ENCODE assay signal across 19 cellular contexts in the genomic region with DNA sequence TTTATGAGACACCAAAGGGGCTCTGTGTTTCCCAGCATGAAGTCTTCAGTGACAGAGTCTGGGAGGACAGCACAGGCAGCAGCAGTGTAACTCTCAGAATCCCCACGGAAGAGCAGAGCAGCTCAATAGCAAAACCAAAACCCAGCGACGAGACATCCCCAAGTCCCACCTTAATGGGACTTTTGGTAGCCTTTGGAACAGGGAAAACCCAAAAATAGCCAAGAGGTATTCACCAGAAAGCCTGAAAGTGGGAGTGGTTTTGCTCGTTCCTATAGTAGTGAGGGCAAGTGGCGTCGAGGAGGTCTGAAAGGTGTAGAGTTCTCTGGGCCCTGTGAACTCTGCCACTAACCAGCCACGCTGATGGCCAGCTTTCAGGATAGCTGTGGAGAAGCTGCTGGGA.
A peak's percentile ranks its signal among the peaks of the same experiment; 100 is the strongest.
DNase-seq lines count a peak whose midpoint lies in the region; ATAC-seq and TF ChIP-seq lines count a peak whose summit lies in the region.
"Had no signal": no experiment of that assay in that cellular context is flagged by ENCODE, and none has a peak within 500 bp of the region (broad histone marks: within the 10 kb centered on the region; RNA-seq: fewer than 3 reads in every experiment).

No MANE protein-coding gene starts in this region.

- no peaks in the 10 kb centered on the region for H3K27me3 Mint-ChIP-seq in stimulated activated naive CD8-positive, alpha-beta T cell treated with anti-CD3 and anti-CD28 coated beads, Interleukin-15, Interleukin-2, amounts not matched to agents 100 ng/mL and 50 ng/mL, for 24 hours
- H3K27me3 Mint-ChIP-seq in activated B cell treated with CpG ODN at 0.5 μM for 24 hours, result no peaks in the 10 kb centered on the region

- H3K27ac ChIP-seq in testis (no peak overlapping the region), uterus (no peak overlapping the region)
- H3K27ac ChIP-seq: pancreas, SJCRH30, vagina had no signal

- peaks cover 52% of the 10 kb centered on the region for H3K4me1 ChIP-seq in testis
- no peaks in the 10 kb centered on the region for H3K4me1 ChIP-seq in uterus

- H3K4me3 Mint-ChIP-seq in stimulated activated naive CD8-positive, alpha-beta T cell treated with anti-CD3 and anti-CD28 coated beads, Interleukin-15, Interleukin-2, amounts not matched to agents 100 ng/mL and 50 ng/mL, for 24 hours, result no peak overlapping the region
- H3K4me3 Mint-ChIP-seq in activated B cell treated with CpG ODN at 0.5 μM for 24 hours, result no peak overlapping the region

- TF ChIP-seq CTCF in activated B cell treated with CpG ODN at 0.5 μM for 24 hours (IDR thresholded peaks at IDR 0.05) (no peak), testis (IDR thresholded peaks at IDR 0.05) (no peak), uterus (IDR thresholded peaks at IDR 0.05) (no peak)

- peak overlapping the region; percentile 53 for H3K27ac Mint-ChIP-seq in stimulated activated naive CD8-positive, alpha-beta T cell treated with anti-CD3 and anti-CD28 coated beads, Interleukin-15, Interleukin-2, amounts not matched to agents 100 ng/mL and 50 ng/mL, for 24 hours
- peak overlapping the region; percentile 93 for H3K27ac Mint-ChIP-seq in activated B cell treated with CpG ODN at 0.5 μM for 24 hours

- no peaks in the 10 kb centered on the region for H3K9me3 Mint-ChIP-seq in stimulated activated naive CD8-positive, alpha-beta T cell treated with anti-CD3 and anti-CD28 coated beads, Interleukin-15, Interleukin-2, amounts not matched to agents 100 ng/mL and 50 ng/mL, for 24 hours
- H3K9me3 Mint-ChIP-seq in activated B cell treated with CpG ODN at 0.5 μM for 24 hours, result no peaks in the 10 kb centered on the region

- H3K4me3 ChIP-seq in testis, result no peak overlapping the region
- H3K4me3 ChIP-seq in uterus, result no peak overlapping the region
- H3K4me3 ChIP-seq: left lung, pancreas, SJCRH30, vagina had no signal

- WGBS in testis, 2 donors, result 92 to 96% methylated on average over 7 of the region's 7 CpGs

- CTCF ChIA-PET in activated B cell treated with CpG ODN at 0.5 μM for 24 hours (lab: Charles Lee), result no interaction called here

- no peaks in the 10 kb centered on the region for H3K9me3 ChIP-seq in testis
- no peaks in the 10 kb centered on the region for H3K9me3 ChIP-seq in uterus
- H3K9me3 ChIP-seq: left lung, pancreas, SJCRH30, vagina had no signal

- no peak for DNase-seq in stimulated activated naive CD8-positive, alpha-beta T cell treated with anti-CD3 and anti-CD28 coated beads, Interleukin-15, Interleukin-2, amounts not matched to agents 100 U/mL and 50 U/mL, for 24 hours
- DNase-seq in activated B cell treated with CpG ODN at 0.5 μM for 24 hours, result no peak
- DNase-seq in islet precursor cell, result peak; percentile 35
- DNase-seq in testis, result peak; percentile 10
- DNase-seq in NCI-H446 treated with DMSO at 0.1 percent for 48 hours (lab: John Stamatoyannopoulos, UW), result no peak
- DNase-seq in uterus, result no peak
- DNase-seq: activated CD4-positive, alpha-beta T cell treated with anti-CD3 and anti-CD28 coated beads, Interleukin-2, amount 50 U/mL, for 1 hour; effector CD8-positive, alpha-beta T cell; glutamatergic neuron; KBM-7; left lung; NCI-H1048; NCI-H524 treated with DMSO at 0.1 percent for 48 hours; OCI-M1; pancreas; SJCRH30 had no signal

- intact Hi-C loops in activated B cell treated with CpG ODN at 0.5 μM for 24 hours (cut with micrococcal nuclease), result no loop called here
- intact Hi-C loops in testis (cut with DNase I; ENCODE audit: low total_unique reads), result no loop called here
- intact Hi-C loops in uterus (cut with DNase I; ENCODE audit: low total_unique reads), result no loop called here

- no peak for ATAC-seq in stimulated activated naive CD8-positive, alpha-beta T cell treated with anti-CD3 and anti-CD28 coated beads, Interleukin-15, Interleukin-2, amounts not matched to agents 100 U/mL and 50 U/mL, for 24 hours
- ATAC-seq in activated B cell treated with CpG ODN at 0.5 μM for 24 hours (ENCODE audit: low read depth), result no peak
- ATAC-seq in HG02571 (IDR thresholded peaks at IDR 0.05; ENCODE audit: unreplicated experiment), result no peak
- ATAC-seq: left lung, pancreas had no signal

- H3K36me3 ChIP-seq in testis (ENCODE audit: low read depth, missing control alignments), result no peaks in the 10 kb centered on the region
- H3K36me3 ChIP-seq in uterus, result no peaks in the 10 kb centered on the region
- H3K36me3 ChIP-seq: pancreas, SJCRH30, vagina had no signal

- H3K4me1 Mint-ChIP-seq in stimulated activated naive CD8-positive, alpha-beta T cell treated with anti-CD3 and anti-CD28 coated beads, Interleukin-15, Interleukin-2, amounts not matched to agents 100 ng/mL and 50 ng/mL, for 24 hours (ENCODE audit: low read depth), result peaks cover 33% of the 10 kb centered on the region
- peaks cover 52% of the 10 kb centered on the region for H3K4me1 Mint-ChIP-seq in activated B cell treated with CpG ODN at 0.5 μM for 24 hours

- TF ChIP-seq POLR2A in testis (IDR thresholded peaks at IDR 0.05), result no peak
- TF ChIP-seq POLR2A in uterus (IDR thresholded peaks at IDR 0.05), result no peak

- H3K27me3 ChIP-seq in testis (no peaks in the 10 kb centered on the region), uterus (no peaks in the 10 kb centered on the region)
- H3K27me3 ChIP-seq: left lung, pancreas, SJCRH30, vagina had no signal

- peaks cover 29% of the 10 kb centered on the region for H3K36me3 Mint-ChIP-seq in stimulated activated naive CD8-positive, alpha-beta T cell treated with anti-CD3 and anti-CD28 coated beads, Interleukin-15, Interleukin-2, amounts not matched to agents 100 ng/mL and 50 ng/mL, for 24 hours (ENCODE audit: low read depth)
- peaks cover 24% of the 10 kb centered on the region for H3K36me3 Mint-ChIP-seq in activated B cell treated with CpG ODN at 0.5 μM for 24 hours (ENCODE audit: low read depth)

- POLR2A ChIA-PET in activated B cell treated with CpG ODN at 0.5 μM for 24 hours (lab: Charles Lee), result interaction anchor here (1.9 kb wide), 1 partner anchor 12 kb away, joined by 7 read pairs; no protein-coding TSS in a partner anchor

Comparison
In these comparisons a context has a peak if more than half of its experiments do, and no peak if none do; other contexts are left out.
1. DNase-seq: peak in islet precursor cell (single experiment) and testis (single experiment); none in stimulated activated naive CD8-positive, alpha-beta T cell treated with anti-CD3 and anti-CD28 coated beads, Interleukin-15, Interleukin-2, amounts not matched to agents 100 U/mL and 50 U/mL, for 24 hours (single experiment), activated B cell treated with CpG ODN at 0.5 μM for 24 hours (single experiment), NCI-H446 treated with DMSO at 0.1 percent for 48 hours (single experiment) and uterus (0 of 2).